ENCODE assay signal across 1 cellular context in the genomic region with DNA sequence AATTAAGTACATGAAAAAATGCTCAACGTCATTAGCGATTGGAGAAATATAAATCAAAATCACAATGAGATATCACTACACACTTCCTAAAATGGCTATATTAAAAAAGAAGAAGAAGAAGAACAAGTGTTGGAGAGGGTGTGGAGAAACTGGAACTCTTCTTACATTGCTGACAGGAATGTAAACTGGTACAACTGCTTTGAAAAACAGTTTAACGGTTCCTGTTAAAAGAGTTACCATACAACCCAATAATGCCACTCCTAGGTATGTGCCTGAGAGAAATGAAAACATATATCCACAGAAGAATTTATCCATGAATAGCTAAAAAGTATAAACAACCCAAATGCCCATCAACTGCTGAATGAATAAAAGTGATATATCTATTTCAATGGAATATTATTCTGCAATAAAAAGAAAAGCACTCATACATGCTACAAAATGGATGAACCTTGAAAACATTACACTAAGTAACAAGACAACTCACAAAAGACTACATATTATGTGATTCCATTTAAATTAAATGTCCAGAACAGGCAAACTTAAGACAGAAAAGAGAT.
TF ChIP-seq lines count a peak whose summit lies in the region.

No MANE protein-coding gene starts in this region.

TF ChIP-seq in IMR-90, 13 proteins besides CTCF, POLR2A, EP300 and RAD21:
- TF ChIP-seq, protein P1, sequence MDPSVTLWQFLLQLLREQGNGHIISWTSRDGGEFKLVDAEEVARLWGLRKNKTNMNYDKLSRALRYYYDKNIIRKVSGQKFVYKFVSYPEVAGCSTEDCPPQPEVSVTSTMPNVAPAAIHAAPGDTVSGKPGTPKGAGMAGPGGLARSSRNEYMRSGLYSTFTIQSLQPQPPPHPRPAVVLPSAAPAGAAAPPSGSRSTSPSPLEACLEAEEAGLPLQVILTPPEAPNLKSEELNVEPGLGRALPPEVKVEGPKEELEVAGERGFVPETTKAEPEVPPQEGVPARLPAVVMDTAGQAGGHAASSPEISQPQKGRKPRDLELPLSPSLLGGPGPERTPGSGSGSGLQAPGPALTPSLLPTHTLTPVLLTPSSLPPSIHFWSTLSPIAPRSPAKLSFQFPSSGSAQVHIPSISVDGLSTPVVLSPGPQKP (IDR thresholded peaks at IDR 0.05; ENCODE audit: borderline replicate concordance, low read depth, low read length), result no peak
- TF ChIP-seq MXI1 (IDR thresholded peaks at IDR 0.05; ENCODE audit: borderline replicate concordance, low read depth, low read length) (no peak), FOS (IDR thresholded peaks at IDR 0.05; ENCODE audit: low read depth, low read length) (no peak), RFX5 (IDR thresholded peaks at IDR 0.05; ENCODE audit: low read depth, low read length) (no peak), CHD1 (IDR thresholded peaks at IDR 0.05; ENCODE audit: low read depth, low read length) (no peak), NFE2L2 (IDR thresholded peaks at IDR 0.05; ENCODE audit: low read depth, low read length) (no peak), SMC3 (IDR thresholded peaks at IDR 0.05; ENCODE audit: low read depth, low read length) (no peak), BHLHE40 (IDR thresholded peaks at IDR 0.05; ENCODE audit: low read depth, low read length) (no peak), MAFK (IDR thresholded peaks at IDR 0.05; ENCODE audit: low read depth, low read length) (no peak), RCOR1 (IDR thresholded peaks at IDR 0.05; ENCODE audit: insufficient replicate concordance, low read length) (no peak), MAZ (IDR thresholded peaks at IDR 0.05; ENCODE audit: borderline replicate concordance, low read depth, low read length) (no peak), CEBPB (IDR thresholded peaks at IDR 0.05; ENCODE audit: low read depth, low read length) (no peak)
- TF ChIP-seq, protein P2, sequence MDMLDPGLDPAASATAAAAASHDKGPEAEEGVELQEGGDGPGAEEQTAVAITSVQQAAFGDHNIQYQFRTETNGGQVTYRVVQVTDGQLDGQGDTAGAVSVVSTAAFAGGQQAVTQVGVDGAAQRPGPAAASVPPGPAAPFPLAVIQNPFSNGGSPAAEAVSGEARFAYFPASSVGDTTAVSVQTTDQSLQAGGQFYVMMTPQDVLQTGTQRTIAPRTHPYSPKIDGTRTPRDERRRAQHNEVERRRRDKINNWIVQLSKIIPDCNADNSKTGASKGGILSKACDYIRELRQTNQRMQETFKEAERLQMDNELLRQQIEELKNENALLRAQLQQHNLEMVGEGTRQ (IDR thresholded peaks at IDR 0.05; ENCODE audit: low read depth, low read length), result no peak
